23 cellular contexts compared by ENCODE assay signal in genomic region chr13:79867248-79867647, GRCh38.
DNase-seq lines count a peak whose midpoint lies in the region; ATAC-seq, FAIRE-seq and TF ChIP-seq lines count a peak whose summit lies in the region.
"Had no signal": no experiment of that assay in that cellular context is flagged by ENCODE, and none has a peak within 500 bp of the region (broad histone marks: within the 10 kb centered on the region; RNA-seq: fewer than 3 reads in every experiment).

No MANE protein-coding gene starts in this region.

- no peak overlapping the region for H3K4me3 ChIP-seq in kidney (ENCODE audit: low read length in 2 of 2)
- H3K4me3 ChIP-seq: K562, left lung, sigmoid colon had no signal

- H3K9me3 ChIP-seq in kidney (ENCODE audit: control insufficient read depth in 1 of 2, low read length in 2 of 2): no peaks in the 10 kb centered on the region
- H3K9me3 ChIP-seq: left lung, sigmoid colon had no signal

- in situ Hi-C loops in KBM-7 (cut with MboI; ENCODE audit: low pct_unique_long_range_greater_than_20kb, low sequenced_read_pairs): no loop called here

- no peak overlapping the region for H3K9ac ChIP-seq in kidney (ENCODE audit: low read length in 2 of 2)

- no peak for TF ChIP-seq CTCF in kidney (IDR thresholded peaks at IDR 0.05; ENCODE audit: borderline replicate concordance, extremely low read depth, insufficient read depth)

- peak; percentile 11 for DNase-seq in CD1c-positive myeloid dendritic cell (ENCODE audit: extremely low spot score)
- peak; percentile 44 for DNase-seq in KBM-7
- peak; percentile 26 for DNase-seq in SIG-M5 (lab: John Stamatoyannopoulos, UW)
- peak; percentile 10 for DNase-seq in fibroblast of peridontal ligament (ENCODE audit: extremely low read depth)
- DNase-seq in kidney: no peak
- no peak for DNase-seq in hippocampal formation (lab: John Stamatoyannopoulos, UW)
- no peak for DNase-seq in activated CD4-positive, alpha-beta T cell treated with anti-CD3 and anti-CD28 coated beads, Interleukin-2, amount 50 U/mL, for 4 hours
- DNase-seq: activated CD4-positive, alpha-beta T cell treated with anti-CD3 and anti-CD28 coated beads for 1 hour; activated CD8-positive, alpha-beta memory T cell treated with anti-CD3 and anti-CD28 coated beads, Interleukin-2, amount 10 ng/mL, durations not matched to agents 7 days and 5 days; activated gamma-delta T cell; anterior cingulate cortex; CD8-positive, alpha-beta T cell; foreskin melanocyte; left lung; NCI-H1694; NCI-H345; sigmoid colon; stimulated activated CD4-positive, alpha-beta T cell treated with anti-CD3 and anti-CD28 coated beads, Interleukin-2, amount 100 ng/mL, for 24 hours; T-helper 17 cell had no signal

- H3K4me1 ChIP-seq in kidney (ENCODE audit: control insufficient read depth in 1 of 2, insufficient read depth in 1 of 2, low read depth in 1 of 2, low read length in 2 of 2): no peaks in the 10 kb centered on the region
- H3K4me1 ChIP-seq: sigmoid colon had no signal

- ATAC-seq in HG03175 (IDR thresholded peaks at IDR 0.05; ENCODE audit: unreplicated experiment): no peak
- ATAC-seq: activated CD8-positive, alpha-beta memory T cell treated with anti-CD3 and anti-CD28 coated beads, Interleukin-2, amount 10 ng/mL, durations not matched to agents 7 days and 5 days; CD8-positive, alpha-beta T cell; K562; left lung; Right ventricle myocardium inferior; T-helper 17 cell had no signal

- no peak overlapping the region for H3K27ac ChIP-seq in kidney (ENCODE audit: low read depth in 2 of 2, low read length in 2 of 2)
- H3K27ac ChIP-seq: sigmoid colon had no signal

- no peak for FAIRE-seq in kidney (lab: Jason Lieb, UNC)
- FAIRE-seq: GM12891, K562 had no signal

- intact Hi-C loops in kidney (cut with DNase I): no loop called here

- no peaks in the 10 kb centered on the region for H3K36me3 ChIP-seq in kidney (ENCODE audit: control insufficient read depth in 1 of 2, insufficient read depth in 2 of 2, low read length in 2 of 2)
- H3K36me3 ChIP-seq: left lung, sigmoid colon had no signal

Comparison
In these comparisons a context has a peak if more than half of its experiments do, and no peak if none do; other contexts are left out.
1. DNase-seq: peak in CD1c-positive myeloid dendritic cell (single experiment), KBM-7 (single experiment), SIG-M5 (single experiment) and fibroblast of peridontal ligament (single experiment); none in kidney (single experiment), hippocampal formation (0 of 2) and activated CD4-positive, alpha-beta T cell treated with anti-CD3 and anti-CD28 coated beads, Interleukin-2, amount 50 U/mL, for 4 hours (0 of 2).